1 cellular context compared by ENCODE assay signal in genomic region chr9:97984188-97985057, GRCh38.
TF ChIP-seq lines count a peak whose summit lies in the region.

No MANE protein-coding gene starts in this region.

TF ChIP-seq in K562, 482 proteins besides CTCF, POLR2A, EP300 and RAD21 (continues in another document):
- TF ChIP-seq CCNT2 (IDR thresholded peaks at IDR 0.05; ENCODE audit: borderline replicate concordance, extremely low read depth, insufficient read length, low read depth, low read length) = peak; percentile 91
- no peak for TF ChIP-seq HOMEZ (CRISPR knock-in tag; IDR thresholded peaks at IDR 0.05)
- no peak; the same call in 1 of the 2 replicates for TF ChIP-seq ZNF175 (CRISPR knock-in tag; IDR thresholded peaks at IDR 0.05; ENCODE audit: low read depth)
- TF ChIP-seq RBFOX2 (IDR thresholded peaks at IDR 0.05; ENCODE audit: low read depth, low read length) = peak; percentile 89
- no peak for TF ChIP-seq RBBP5 (IDR thresholded peaks at IDR 0.05; ENCODE audit: borderline replicate concordance, insufficient read depth, low read length, poor library complexity, severe bottlenecking)
- no peak for TF ChIP-seq STAT5B (CRISPR knock-in tag; IDR thresholded peaks at IDR 0.05)
- no peak for TF ChIP-seq MAFF (IDR thresholded peaks at IDR 0.05; ENCODE audit: low read length)
- TF ChIP-seq, protein P1, sequence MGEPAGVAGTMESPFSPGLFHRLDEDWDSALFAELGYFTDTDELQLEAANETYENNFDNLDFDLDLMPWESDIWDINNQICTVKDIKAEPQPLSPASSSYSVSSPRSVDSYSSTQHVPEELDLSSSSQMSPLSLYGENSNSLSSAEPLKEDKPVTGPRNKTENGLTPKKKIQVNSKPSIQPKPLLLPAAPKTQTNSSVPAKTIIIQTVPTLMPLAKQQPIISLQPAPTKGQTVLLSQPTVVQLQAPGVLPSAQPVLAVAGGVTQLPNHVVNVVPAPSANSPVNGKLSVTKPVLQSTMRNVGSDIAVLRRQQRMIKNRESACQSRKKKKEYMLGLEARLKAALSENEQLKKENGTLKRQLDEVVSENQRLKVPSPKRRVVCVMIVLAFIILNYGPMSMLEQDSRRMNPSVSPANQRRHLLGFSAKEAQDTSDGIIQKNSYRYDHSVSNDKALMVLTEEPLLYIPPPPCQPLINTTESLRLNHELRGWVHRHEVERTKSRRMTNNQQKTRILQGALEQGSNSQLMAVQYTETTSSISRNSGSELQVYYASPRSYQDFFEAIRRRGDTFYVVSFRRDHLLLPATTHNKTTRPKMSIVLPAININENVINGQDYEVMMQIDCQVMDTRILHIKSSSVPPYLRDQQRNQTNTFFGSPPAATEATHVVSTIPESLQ (CRISPR knock-in tag; IDR thresholded peaks at IDR 0.05) = peak; percentile 55; the same call in 1 of the 2 replicates
- no peak for TF ChIP-seq EHMT2 (IDR thresholded peaks at IDR 0.05)
- TF ChIP-seq SIN3A (IDR thresholded peaks at IDR 0.05; ENCODE audit: borderline replicate concordance in 2 of 2, control insufficient read depth in 1 of 2, low read depth in 2 of 2, low read length in 2 of 2) = peak in 1 of 2 experiments; percentile 34; a peak in 2 of 4 replicates
- no peak for TF ChIP-seq HLTF (IDR thresholded peaks at IDR 0.05)
- TF ChIP-seq ZNF695 (CRISPR knock-in tag; IDR thresholded peaks at IDR 0.05) = no peak
- no peak for TF ChIP-seq HEY1 (CRISPR knock-in tag; IDR thresholded peaks at IDR 0.05; ENCODE audit: borderline replicate concordance)
- TF ChIP-seq VEZF1 (CRISPR knock-in tag; IDR thresholded peaks at IDR 0.05) = no peak
- peak; percentile 91 for TF ChIP-seq CXXC5 (CRISPR knock-in tag; IDR thresholded peaks at IDR 0.05)
- TF ChIP-seq, protein P2, sequence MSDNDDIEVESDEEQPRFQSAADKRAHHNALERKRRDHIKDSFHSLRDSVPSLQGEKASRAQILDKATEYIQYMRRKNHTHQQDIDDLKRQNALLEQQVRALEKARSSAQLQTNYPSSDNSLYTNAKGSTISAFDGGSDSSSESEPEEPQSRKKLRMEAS (CRISPR knock-in tag; IDR thresholded peaks at IDR 0.05) = peak; percentile 93
- TF ChIP-seq HMG20B (CRISPR knock-in tag; IDR thresholded peaks at IDR 0.05) = no peak
- TF ChIP-seq ZNF436 (CRISPR knock-in tag; IDR thresholded peaks at IDR 0.05) = no peak
- TF ChIP-seq CC2D1A (IDR thresholded peaks at IDR 0.05) = no peak
- TF ChIP-seq, protein P3, sequence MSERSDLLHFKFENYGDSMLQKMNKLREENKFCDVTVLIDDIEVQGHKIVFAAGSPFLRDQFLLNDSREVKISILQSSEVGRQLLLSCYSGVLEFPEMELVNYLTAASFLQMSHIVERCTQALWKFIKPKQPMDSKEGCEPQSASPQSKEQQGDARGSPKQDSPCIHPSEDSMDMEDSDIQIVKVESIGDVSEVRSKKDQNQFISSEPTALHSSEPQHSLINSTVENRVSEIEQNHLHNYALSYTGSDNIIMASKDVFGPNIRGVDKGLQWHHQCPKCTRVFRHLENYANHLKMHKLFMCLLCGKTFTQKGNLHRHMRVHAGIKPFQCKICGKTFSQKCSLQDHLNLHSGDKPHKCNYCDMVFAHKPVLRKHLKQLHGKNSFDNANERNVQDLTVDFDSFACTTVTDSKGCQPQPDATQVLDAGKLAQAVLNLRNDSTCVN (CRISPR knock-in tag; IDR thresholded peaks at IDR 0.05) = no peak
- TF ChIP-seq, protein P4, sequence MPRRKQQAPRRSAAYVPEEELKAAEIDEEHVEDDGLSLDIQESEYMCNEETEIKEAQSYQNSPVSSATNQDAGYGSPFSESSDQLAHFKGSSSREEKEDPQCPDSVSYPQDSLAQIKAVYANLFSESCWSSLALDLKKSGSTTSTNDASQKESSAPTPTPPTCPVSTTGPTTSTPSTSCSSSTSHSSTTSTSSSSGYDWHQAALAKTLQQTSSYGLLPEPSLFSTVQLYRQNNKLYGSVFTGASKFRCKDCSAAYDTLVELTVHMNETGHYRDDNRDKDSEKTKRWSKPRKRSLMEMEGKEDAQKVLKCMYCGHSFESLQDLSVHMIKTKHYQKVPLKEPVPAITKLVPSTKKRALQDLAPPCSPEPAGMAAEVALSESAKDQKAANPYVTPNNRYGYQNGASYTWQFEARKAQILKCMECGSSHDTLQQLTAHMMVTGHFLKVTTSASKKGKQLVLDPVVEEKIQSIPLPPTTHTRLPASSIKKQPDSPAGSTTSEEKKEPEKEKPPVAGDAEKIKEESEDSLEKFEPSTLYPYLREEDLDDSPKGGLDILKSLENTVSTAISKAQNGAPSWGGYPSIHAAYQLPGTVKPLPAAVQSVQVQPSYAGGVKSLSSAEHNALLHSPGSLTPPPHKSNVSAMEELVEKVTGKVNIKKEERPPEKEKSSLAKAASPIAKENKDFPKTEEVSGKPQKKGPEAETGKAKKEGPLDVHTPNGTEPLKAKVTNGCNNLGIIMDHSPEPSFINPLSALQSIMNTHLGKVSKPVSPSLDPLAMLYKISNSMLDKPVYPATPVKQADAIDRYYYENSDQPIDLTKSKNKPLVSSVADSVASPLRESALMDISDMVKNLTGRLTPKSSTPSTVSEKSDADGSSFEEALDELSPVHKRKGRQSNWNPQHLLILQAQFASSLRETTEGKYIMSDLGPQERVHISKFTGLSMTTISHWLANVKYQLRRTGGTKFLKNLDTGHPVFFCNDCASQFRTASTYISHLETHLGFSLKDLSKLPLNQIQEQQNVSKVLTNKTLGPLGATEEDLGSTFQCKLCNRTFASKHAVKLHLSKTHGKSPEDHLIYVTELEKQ (CRISPR knock-in tag; IDR thresholded peaks at IDR 0.05) = no peak
- peak; percentile 44 for TF ChIP-seq CHD1 (IDR thresholded peaks at IDR 0.05; ENCODE audit: low read length)
- TF ChIP-seq KDM4B (IDR thresholded peaks at IDR 0.05; ENCODE audit: borderline replicate concordance in 2 of 2, low read depth in 1 of 2) = no peak
- peak in 1 of 2 experiments; percentile 96; a peak in 2 of 4 replicates for TF ChIP-seq TEAD1 (CRISPR knock-in tag; IDR thresholded peaks at IDR 0.05)
- TF ChIP-seq E4F1 (CRISPR knock-in tag; IDR thresholded peaks at IDR 0.05; ENCODE audit: borderline replicate concordance) = no peak
- peak; percentile 29; the same call in 1 of the 2 replicates for TF ChIP-seq TFAP4 (CRISPR knock-in tag; IDR thresholded peaks at IDR 0.05; ENCODE audit: borderline replicate concordance)
- TF ChIP-seq ZNF696 (CRISPR knock-in tag; conservative IDR thresholded peaks at IDR 0.05) = no peak
- peak; percentile 86 for TF ChIP-seq ZNF644 (tag; IDR thresholded peaks at IDR 0.05; ENCODE audit: low read depth)
- TF ChIP-seq NFE2L1 (tag; IDR thresholded peaks at IDR 0.05; ENCODE audit: borderline replicate concordance, low read depth) = no peak
- no peak for TF ChIP-seq ZNF133 (CRISPR knock-in tag; IDR thresholded peaks at IDR 0.05)
- TF ChIP-seq NFRKB (IDR thresholded peaks at IDR 0.05; ENCODE audit: low read depth) = peak; percentile 26
- TF ChIP-seq, protein P5, sequence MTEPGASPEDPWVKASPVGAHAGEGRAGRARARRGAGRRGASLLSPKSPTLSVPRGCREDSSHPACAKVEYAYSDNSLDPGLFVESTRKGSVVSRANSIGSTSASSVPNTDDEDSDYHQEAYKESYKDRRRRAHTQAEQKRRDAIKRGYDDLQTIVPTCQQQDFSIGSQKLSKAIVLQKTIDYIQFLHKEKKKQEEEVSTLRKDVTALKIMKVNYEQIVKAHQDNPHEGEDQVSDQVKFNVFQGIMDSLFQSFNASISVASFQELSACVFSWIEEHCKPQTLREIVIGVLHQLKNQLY (CRISPR knock-in tag; conservative IDR thresholded peaks at IDR 0.05) = peak in 1 of 2 experiments; percentile 88; a peak in 1 of 4 replicates
- TF ChIP-seq, protein P6, sequence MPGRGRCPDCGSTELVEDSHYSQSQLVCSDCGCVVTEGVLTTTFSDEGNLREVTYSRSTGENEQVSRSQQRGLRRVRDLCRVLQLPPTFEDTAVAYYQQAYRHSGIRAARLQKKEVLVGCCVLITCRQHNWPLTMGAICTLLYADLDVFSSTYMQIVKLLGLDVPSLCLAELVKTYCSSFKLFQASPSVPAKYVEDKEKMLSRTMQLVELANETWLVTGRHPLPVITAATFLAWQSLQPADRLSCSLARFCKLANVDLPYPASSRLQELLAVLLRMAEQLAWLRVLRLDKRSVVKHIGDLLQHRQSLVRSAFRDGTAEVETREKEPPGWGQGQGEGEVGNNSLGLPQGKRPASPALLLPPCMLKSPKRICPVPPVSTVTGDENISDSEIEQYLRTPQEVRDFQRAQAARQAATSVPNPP (IDR thresholded peaks at IDR 0.05; ENCODE audit: borderline replicate concordance, insufficient read depth, insufficient read length) = no peak
- TF ChIP-seq KLF6 (CRISPR knock-in tag; IDR thresholded peaks at IDR 0.05; ENCODE audit: borderline replicate concordance) = no peak
- TF ChIP-seq POLR2B (IDR thresholded peaks at IDR 0.05; ENCODE audit: low read depth, partially characterized antibody) = peak; percentile 17
- TF ChIP-seq PHB2 (IDR thresholded peaks at IDR 0.05; ENCODE audit: low read depth) = no peak
- TF ChIP-seq XRCC4 (IDR thresholded peaks at IDR 0.05; ENCODE audit: extremely low read depth, insufficient read depth, insufficient read length) = no peak
- no peak for TF ChIP-seq RAD51 (IDR thresholded peaks at IDR 0.05; ENCODE audit: borderline replicate concordance, low read depth)
- no peak for TF ChIP-seq ZNF3 (CRISPR knock-in tag; IDR thresholded peaks at IDR 0.05)
- peak; percentile 67; the same call in 1 of the 2 replicates for TF ChIP-seq ZBTB17 (CRISPR knock-in tag; IDR thresholded peaks at IDR 0.05)
- peak; percentile 40; the same call in 1 of the 2 replicates for TF ChIP-seq ZNF24 (IDR thresholded peaks at IDR 0.05)
- TF ChIP-seq ASH1L (IDR thresholded peaks at IDR 0.05; ENCODE audit: borderline replicate concordance, low read depth, partially characterized antibody) = no peak
- TF ChIP-seq LARP7 (IDR thresholded peaks at IDR 0.05) = no peak
- TF ChIP-seq FIP1L1 (IDR thresholded peaks at IDR 0.05; ENCODE audit: low read depth, low read length, poor library complexity, severe bottlenecking) = peak; percentile 41
- peak; percentile 71 for TF ChIP-seq RB1 (IDR thresholded peaks at IDR 0.05; ENCODE audit: low read depth)
